Comparison of ENCODE assay signal across 35 cellular contexts in genomic region chr18:1467461-1467964, GRCh38.
DNase-seq lines count a peak whose midpoint lies in the region; ATAC-seq, FAIRE-seq and TF ChIP-seq lines count a peak whose summit lies in the region.
"Had no signal": no experiment of that assay in that cellular context is flagged by ENCODE, and none has a peak within 500 bp of the region (broad histone marks: within the 10 kb centered on the region; RNA-seq: fewer than 3 reads in every experiment).

No MANE protein-coding gene starts in this region.

- no peaks in the 10 kb centered on the region for H3K36me3 ChIP-seq in PC-3 (ENCODE audit: low read depth, low read length)
- no peaks in the 10 kb centered on the region for H3K36me3 ChIP-seq in neural cell (ENCODE audit: insufficient read depth, low read length)
- H3K36me3 ChIP-seq: BE2C; BLaER1; BLaER1 treated with 17β-estradiol and CSF1 and Interleukin-3, amounts not matched to agents 10 nM and 100 nM had no signal

- H3K79me2 ChIP-seq in PC-3 (ENCODE audit: low read length) (no peaks in the 10 kb centered on the region), neural cell (replicated peaks; ENCODE audit: insufficient read depth, low read length) (no peaks in the 10 kb centered on the region)

- no peaks in the 10 kb centered on the region for H3K4me1 ChIP-seq in PC-3 (ENCODE audit: insufficient read depth, low read length)
- H3K4me1 ChIP-seq: A549, BE2C, Caco-2 had no signal

- H4K20me1 ChIP-seq in PC-3 (ENCODE audit: low read length) (no peaks in the 10 kb centered on the region), neural cell (ENCODE audit: insufficient read depth) (no peaks in the 10 kb centered on the region)
- H4K20me1 ChIP-seq: BLaER1; BLaER1 treated with 17β-estradiol and CSF1 and Interleukin-3, amounts not matched to agents 10 nM and 100 nM had no signal

- POLR2A ChIA-PET in PC-3 (lab: Charles Lee; ENCODE audit: unreplicated experiment), result no interaction called here

- no peaks in the 10 kb centered on the region for H3K9me3 ChIP-seq in PC-3 (ENCODE audit: low read length)
- no peaks in the 10 kb centered on the region for H3K9me3 ChIP-seq in neural cell (ENCODE audit: low read length)
- H3K9me3 ChIP-seq: A549, BE2C, Caco-2 had no signal

- no peak for TF ChIP-seq RAD21 in neural cell (conservative IDR thresholded peaks at IDR 0.05)

- TF ChIP-seq EP300 in neural cell (conservative IDR thresholded peaks at IDR 0.05; ENCODE audit: poor library complexity, severe bottlenecking), result peak; percentile 94

- TF ChIP-seq POLR2A in erythroblast (IDR thresholded peaks at IDR 0.05; ENCODE audit: low read length), result no peak

- no peak for TF ChIP-seq CTCF in PC-3 (conservative IDR thresholded peaks at IDR 0.05; ENCODE audit: low read depth, low read length)
- TF ChIP-seq CTCF in VCaP (conservative IDR thresholded peaks at IDR 0.05), result no peak
- no peak for TF ChIP-seq CTCF in neural cell (IDR thresholded peaks at IDR 0.05; ENCODE audit: poor library complexity, severe bottlenecking)

- ATAC-seq in PC-3 (no peak), GM18868 (IDR thresholded peaks at IDR 0.05; ENCODE audit: unreplicated experiment) (no peak)
- ATAC-seq: A549; CD8-positive, alpha-beta T cell had no signal

- no peak overlapping the region for H3K27ac ChIP-seq in PC-3 (ENCODE audit: low read length)
- peak overlapping the region; percentile 55 for H3K27ac ChIP-seq in VCaP
- H3K27ac ChIP-seq in neural cell (ENCODE audit: low read length), result no peak overlapping the region
- H3K27ac ChIP-seq: 22Rv1; A549; BLaER1; BLaER1 treated with 17β-estradiol and CSF1 and Interleukin-3, amounts not matched to agents 10 nM and 100 nM; C4-2B had no signal

- H3F3A ChIP-seq in PC-3 (ENCODE audit: low read length, unreplicated experiment) (no peaks in the 10 kb centered on the region), neural cell (ENCODE audit: insufficient read depth, low read length, poor library complexity, severe bottlenecking) (no peaks in the 10 kb centered on the region)

- intact Hi-C loops in PC-3 (cut with micrococcal nuclease), result no loop called here

- H3K4me2 ChIP-seq in PC-3 (ENCODE audit: low read length) (no peak overlapping the region), neural cell (ENCODE audit: low read length) (no peak overlapping the region)
- H3K4me2 ChIP-seq: A549; BLaER1; BLaER1 treated with 17β-estradiol and CSF1 and Interleukin-3, amounts not matched to agents 10 nM and 100 nM had no signal

- BruUV-seq in PC-3 (replicated peaks; lab: Mats Ljungman, UMichigan), result no TSS peak

- peak; percentile 96 for FAIRE-seq in urothelium cell line (lab: Jason Lieb, UNC)
- FAIRE-seq: A204.1, A549, D721Med had no signal

- H3K9me2 ChIP-seq in PC-3 (replicated peaks; ENCODE audit: low read length) (no peaks in the 10 kb centered on the region), neural cell (ENCODE audit: insufficient read depth, low read length) (no peaks in the 10 kb centered on the region)

- DNase-seq in PC-3 (peak; percentile 4), urothelium cell line (ENCODE audit: low spot score) (no peak), erythroblast (lab: John Stamatoyannopoulos, UW) (no peak), dedifferentiated amniotic fluid mesenchymal stem cell (ENCODE audit: extremely low spot score) (no peak)
- DNase-seq in effector CD8-positive, alpha-beta T cell (lab: John Stamatoyannopoulos, UW), result no peak
- DNase-seq: 8988T; ACHN; AML-193; BE2C; C1 segment of cervical spinal cord; Caco-2; Calu3; CD4-positive, alpha-beta memory T cell; CD4-positive, alpha-beta T cell; CD4-positive, CD25-positive, alpha-beta regulatory T cell; CD8-positive, alpha-beta memory T cell; CD8-positive, alpha-beta T cell; COR-L47; DMS 273 treated with DMSO at 0.1 percent for 48 hours; DMS153; DMS53; DMS79; DMS79 treated with DMSO at 0.1 percent for 48 hours; DND-41; EL had no signal

- CTCF ChIA-PET in PC-3 (lab: Charles Lee), result no interaction called here

- H3K4me3 ChIP-seq in PC-3 (ENCODE audit: low read length) (no peak overlapping the region), neural cell (ENCODE audit: low read length) (peak overlapping the region; percentile 9)
- H3K4me3 ChIP-seq: A549; BLaER1; BLaER1 treated with 17β-estradiol and CSF1 and Interleukin-3, amounts not matched to agents 10 nM and 100 nM had no signal

- H3K9ac ChIP-seq in PC-3 (ENCODE audit: low read length), result no peak overlapping the region
- no peak overlapping the region for H3K9ac ChIP-seq in neural cell (ENCODE audit: low read length)
- H3K9ac ChIP-seq: BLaER1; BLaER1 treated with 17β-estradiol and CSF1 and Interleukin-3, amounts not matched to agents 10 nM and 100 nM had no signal

- H3K27me3 ChIP-seq in PC-3 (ENCODE audit: low read length) (no peaks in the 10 kb centered on the region), neural cell (ENCODE audit: insufficient read depth, low read depth, low read length) (no peaks in the 10 kb centered on the region)
- H3K27me3 ChIP-seq: BE2C; BLaER1; BLaER1 treated with 17β-estradiol and CSF1 and Interleukin-3, amounts not matched to agents 10 nM and 100 nM had no signal

- no peak overlapping the region for H2AFZ ChIP-seq in PC-3 (ENCODE audit: low read length)
- no peak overlapping the region for H2AFZ ChIP-seq in neural cell (ENCODE audit: low read depth, low read length)

TF ChIP-seq in neural cell, 6 proteins besides CTCF, POLR2A, EP300 and RAD21:
- TF ChIP-seq TAF1 (IDR thresholded peaks at IDR 0.05; ENCODE audit: low read depth) (no peak), POLR2AphosphoS5 (IDR thresholded peaks at IDR 0.05) (peak; percentile 69), SMC3 (conservative IDR thresholded peaks at IDR 0.05; ENCODE audit: poor library complexity) (no peak), EZH2 (IDR thresholded peaks at IDR 0.05; ENCODE audit: borderline replicate concordance, insufficient read depth, low read length, poor library complexity, severe bottlenecking) (no peak), MXI1 (conservative IDR thresholded peaks at IDR 0.05; ENCODE audit: poor library complexity, severe bottlenecking) (no peak), REST (IDR thresholded peaks at IDR 0.05; ENCODE audit: borderline replicate concordance) (peak; percentile 94)
